15 cellular contexts compared by ENCODE assay signal in genomic region chr3:194840661-194841514, GRCh38.
DNase-seq lines count a peak whose midpoint lies in the region; ATAC-seq, FAIRE-seq and TF ChIP-seq lines count a peak whose summit lies in the region.
"Had no signal": no experiment of that assay in that cellular context is flagged by ENCODE, and none has a peak within 500 bp of the region (broad histone marks: within the 10 kb centered on the region; RNA-seq: fewer than 3 reads in every experiment).

No MANE protein-coding gene starts in this region.

- dilution Hi-C loops in IMR-90 (cut with HindIII; ENCODE audit: low sequenced_read_pairs, unreplicated experiment) = no loop called here

- H3K4me1 ChIP-seq in A549 (0 out of 3 replicates have a peak, but pooled peaks cover 4% of the 10 kb centered on the region), IMR-90 (ENCODE audit: control insufficient read depth, insufficient read depth, low read length) (no peaks in the 10 kb centered on the region), adipocyte (ENCODE audit: control insufficient read depth, insufficient read depth, low read length) (peaks cover 4% of the 10 kb centered on the region)

- 56% methylated on average over 21 of the region's 21 CpGs for WGBS in A549 (ENCODE audit: missing lambda C conversion rate)
- WGBS in IMR-90 (ENCODE audit: extremely low coverage in 2 of 2, insufficient read length in 1 of 2), 2 experiments = 67% methylated on average over 12 of the region's 21 CpGs; no CpG with 5 or more reads in 1 of the 2 experiments

- no peak overlapping the region; a peak in 1 of 6 replicates for H3K27ac ChIP-seq in A549
- H3K27ac ChIP-seq in IMR-90 (ENCODE audit: insufficient read depth, low read length) = no peak overlapping the region
- H3K27ac ChIP-seq: suprapubic skin, WERI-Rb-1 had no signal

- H3K27me3 Mint-ChIP-seq in activated CD8-positive, alpha-beta T cell treated with anti-CD3 and anti-CD28 coated beads, Interleukin-2, amount 10 ng/mL, durations not matched to agents 7 days and 5 days (ENCODE audit: low read depth) = peaks cover 2% of the 10 kb centered on the region
- H3K27me3 Mint-ChIP-seq: activated T-cell treated with anti-CD3 and anti-CD28 coated beads, Interleukin-2, amount 50 U/mL, for 24 hours; IgD-negative memory B cell had no signal

- H3K56ac ChIP-seq in IMR-90 (ENCODE audit: extremely low read depth, insufficient read depth, low read length) = no peak overlapping the region

- no peak overlapping the region for H2BK120ac ChIP-seq in IMR-90 (ENCODE audit: low read depth, low read length)

- TF ChIP-seq CTCF in A549 (IDR thresholded peaks at IDR 0.05) (no peak), IMR-90 (conservative IDR thresholded peaks at IDR 0.05; ENCODE audit: low read depth, low read length) (no peak)

- H3K14ac ChIP-seq in IMR-90 (replicated peaks; ENCODE audit: low read depth, low read length) = no peak overlapping the region

- in situ Hi-C loops in IMR-90 (cut with MboI; ENCODE audit: low sequenced_read_pairs) = no loop called here

- no peaks in the 10 kb centered on the region for H3K79me1 ChIP-seq in IMR-90 (ENCODE audit: low read depth in 1 of 2, low read length in 2 of 2)

- no peak overlapping the region for H3K23ac ChIP-seq in IMR-90 (ENCODE audit: low read depth, low read length)

- TF ChIP-seq POLR2A in A549 (IDR thresholded peaks at IDR 0.05; ENCODE audit: low read length) (no peak), IMR-90 (IDR thresholded peaks at IDR 0.05; ENCODE audit: low read depth, low read length) (no peak)

- H2BK5ac ChIP-seq in IMR-90 (ENCODE audit: low read depth, low read length, poor library complexity, severe bottlenecking) = no peak overlapping the region

- H3K4me2 ChIP-seq in A549 = peak overlapping the region; percentile 28; the same call in 1 of the 3 replicates
- H3K4me2 ChIP-seq in IMR-90 (ENCODE audit: low read depth, low read length) = no peak overlapping the region

- TF ChIP-seq EP300 in A549 (IDR thresholded peaks at IDR 0.05) = no peak

- H2AK5ac ChIP-seq in IMR-90 (ENCODE audit: low read depth, low read length) = no peak overlapping the region

- no peaks in the 10 kb centered on the region for H3K9me3 ChIP-seq in A549
- no peaks in the 10 kb centered on the region; the same call in 1 of the 2 replicates for H3K9me3 ChIP-seq in IMR-90 (ENCODE audit: control insufficient read depth, insufficient read depth, low read length)
- no peaks in the 10 kb centered on the region for H3K9me3 ChIP-seq in adipocyte (ENCODE audit: control insufficient read depth, low read length)
- H3K9me3 ChIP-seq: suprapubic skin had no signal

- no peak overlapping the region for H3K18ac ChIP-seq in IMR-90 (ENCODE audit: low read depth, low read length)

- no peaks in the 10 kb centered on the region for H3K36me3 Mint-ChIP-seq in activated CD8-positive, alpha-beta T cell treated with anti-CD3 and anti-CD28 coated beads, Interleukin-2, amount 10 ng/mL, durations not matched to agents 7 days and 5 days (ENCODE audit: low read depth)
- H3K36me3 Mint-ChIP-seq: brain, IgD-negative memory B cell had no signal

- H3K4me3 ChIP-seq in A549 = no peak overlapping the region
- H3K4me3 ChIP-seq in IMR-90 (ENCODE audit: insufficient read depth, low read depth, low read length) = no peak overlapping the region
- H3K4me3 ChIP-seq in adipocyte (ENCODE audit: low read length) = no peak overlapping the region
- H3K4me3 ChIP-seq: suprapubic skin had no signal

- CTCF ChIA-PET in A549 (lab: Yijun Ruan, JAX) (no interaction called here), IMR-90 (lab: Yijun Ruan, JAX) (interaction anchor here (0.9 kb wide), 1 partner anchor 9 kb away, joined by 3 read pairs; no protein-coding TSS in a partner anchor)
- CTCF ChIA-PET in activated CD8-positive, alpha-beta T cell treated with anti-CD3 and anti-CD28 coated beads, Interleukin-2, amount 10 ng/mL, durations not matched to agents 7 days and 5 days (lab: Charles Lee) = no interaction called here

- H4K8ac ChIP-seq in IMR-90 (ENCODE audit: low read depth in 2 of 2, low read length in 2 of 2) = no peak overlapping the region

- FAIRE-seq in A549 (lab: Jason Lieb, UNC) = no peak

- H3K4ac ChIP-seq in IMR-90 (ENCODE audit: low read depth, low read length) = no peak overlapping the region

- H3K4me1 Mint-ChIP-seq in activated CD8-positive, alpha-beta T cell treated with anti-CD3 and anti-CD28 coated beads, Interleukin-2, amount 10 ng/mL, durations not matched to agents 7 days and 5 days (ENCODE audit: low read depth) = no peaks in the 10 kb centered on the region
- H3K4me1 Mint-ChIP-seq: brain, IgD-negative memory B cell had no signal

- no peak overlapping the region for H4K91ac ChIP-seq in IMR-90 (ENCODE audit: insufficient read depth, low read depth, low read length)

- BruUV-seq in IMR-90 (replicated peaks; lab: Mats Ljungman, UMichigan) = no TSS peak

- H2AK9ac ChIP-seq in IMR-90 (replicated peaks; ENCODE audit: low read depth, low read length, poor library complexity) = no peak overlapping the region

- H3K36me3 ChIP-seq in IMR-90 (ENCODE audit: control insufficient read depth, insufficient read depth, low read length) (no peaks in the 10 kb centered on the region), adipocyte (ENCODE audit: control insufficient read depth, insufficient read depth, low read length, severe bottlenecking) (no peaks in the 10 kb centered on the region)
- H3K36me3 ChIP-seq: suprapubic skin, WERI-Rb-1 had no signal

- no peak overlapping the region for H2BK20ac ChIP-seq in IMR-90 (ENCODE audit: low read depth, low read length)

- H2BK15ac ChIP-seq in IMR-90 (ENCODE audit: low read depth, low read length) = no peak overlapping the region

- no peak overlapping the region for H3K9ac ChIP-seq in IMR-90 (ENCODE audit: low read depth, low read length)
- H3K9ac ChIP-seq in adipocyte (ENCODE audit: low read length) = no peak overlapping the region

- no peaks in the 10 kb centered on the region for H3K9me3 Mint-ChIP-seq in activated CD8-positive, alpha-beta T cell treated with anti-CD3 and anti-CD28 coated beads, Interleukin-2, amount 10 ng/mL, durations not matched to agents 7 days and 5 days (ENCODE audit: insufficient read depth)
- H3K9me3 Mint-ChIP-seq: activated T-cell treated with anti-CD3 and anti-CD28 coated beads, Interleukin-2, amount 50 U/mL, for 24 hours; IgD-negative memory B cell had no signal

- intact Hi-C loops in IMR-90 (cut with micrococcal nuclease) = no loop called here

- H3K27me3 ChIP-seq in IMR-90 (ENCODE audit: control insufficient read depth, insufficient read depth, low read length) (peaks cover 4% of the 10 kb centered on the region; the same call in 1 of the 2 replicates), adipocyte (replicated peaks; ENCODE audit: control insufficient read depth, insufficient read depth, low read length) (peaks cover 11% of the 10 kb centered on the region)
- H3K27me3 ChIP-seq: suprapubic skin had no signal

- no peak overlapping the region for H3K27ac Mint-ChIP-seq in activated CD8-positive, alpha-beta T cell treated with anti-CD3 and anti-CD28 coated beads, Interleukin-2, amount 10 ng/mL, durations not matched to agents 7 days and 5 days
- H3K27ac Mint-ChIP-seq: activated T-cell treated with anti-CD3 and anti-CD28 coated beads, Interleukin-2, amount 50 U/mL, for 24 hours; IgD-negative memory B cell had no signal

- H4K20me1 ChIP-seq in IMR-90 (ENCODE audit: insufficient read depth, low read length) = no peaks in the 10 kb centered on the region

- H3K9me1 ChIP-seq in IMR-90 (ENCODE audit: insufficient read depth, low read length) = no peaks in the 10 kb centered on the region

- DNase-seq in A549 (ENCODE audit: low read depth in 1 of 2, low spot score in 1 of 2) = peak; percentile 25 to 29
- peak; percentile 16 for DNase-seq in IMR-90
- peak; percentile 43 for DNase-seq in adipocyte (ENCODE audit: low read depth)
- peak; percentile 52 for DNase-seq in iPS-NIHi7 (ENCODE audit: extremely low spot score)
- no peak for DNase-seq in NCI-H1417 treated with DMSO at 0.1 percent for 48 hours (lab: John Stamatoyannopoulos, UW)
- DNase-seq in stimulated activated CD4-positive, alpha-beta T cell treated with anti-CD3 and anti-CD28 coated beads, Interleukin-1b, Interleukin-23, amount 100 ng/mL, for 48 hours = no peak
- no peak for DNase-seq in activated CD8-positive, alpha-beta T cell treated with anti-CD3 and anti-CD28 coated beads, Interleukin-2, amount 10 ng/mL, durations not matched to agents 7 days and 5 days
- DNase-seq in GM19240 (ENCODE audit: insufficient read length, low spot score) = no peak
- DNase-seq: activated T-cell treated with anti-CD3 and anti-CD28 coated beads, Interleukin-2, amount 50 U/mL, for 24 hours; GF-D8; NCI-H2081 treated with DMSO at 0.1 percent for 48 hours; WERI-Rb-1 had no signal

- no peak overlapping the region for H2AFZ ChIP-seq in IMR-90 (replicated peaks; ENCODE audit: low read length, poor library complexity)

- POLR2A ChIA-PET in A549 (lab: Yijun Ruan, JAX) = interaction anchor here (0.5 kb wide), 1 partner anchor 26 kb away, joined by 5 read pairs; no protein-coding TSS in a partner anchor
- POLR2A ChIA-PET in IMR-90 (lab: Charles Lee; ENCODE audit: unreplicated experiment) = no interaction called here
- POLR2A ChIA-PET in activated CD8-positive, alpha-beta T cell treated with anti-CD3 and anti-CD28 coated beads, Interleukin-2, amount 10 ng/mL, durations not matched to agents 7 days and 5 days (lab: Charles Lee) = no interaction called here

- no peak overlapping the region for H4K5ac ChIP-seq in IMR-90 (ENCODE audit: low read depth, low read length)

- no peak overlapping the region for H3K4me3 Mint-ChIP-seq in activated CD8-positive, alpha-beta T cell treated with anti-CD3 and anti-CD28 coated beads, Interleukin-2, amount 10 ng/mL, durations not matched to agents 7 days and 5 days
- H3K4me3 Mint-ChIP-seq: activated T-cell treated with anti-CD3 and anti-CD28 coated beads, Interleukin-2, amount 50 U/mL, for 24 hours; brain had no signal

- ATAC-seq in A549 = peak; percentile 62 to 77; a peak in 4 of 6 replicates
- no peak for ATAC-seq in IMR-90 (ENCODE audit: low read depth)
- no peak for ATAC-seq in activated CD8-positive, alpha-beta T cell treated with anti-CD3 and anti-CD28 coated beads, Interleukin-2, amount 10 ng/mL, durations not matched to agents 7 days and 5 days

- TF ChIP-seq RAD21 in A549 (conservative IDR thresholded peaks at IDR 0.05 in 1 of 2, IDR thresholded peaks at IDR 0.05 in 1 of 2) (no peak), IMR-90 (IDR thresholded peaks at IDR 0.05; ENCODE audit: low read length) (no peak)

TF ChIP-seq in IMR-90, 13 proteins besides CTCF, POLR2A, EP300 and RAD21 (continues in another document):
- no peak for TF ChIP-seq CHD1 (IDR thresholded peaks at IDR 0.05; ENCODE audit: low read depth, low read length)
- TF ChIP-seq CEBPB (IDR thresholded peaks at IDR 0.05; ENCODE audit: low read depth, low read length) = no peak
- TF ChIP-seq MAZ (IDR thresholded peaks at IDR 0.05; ENCODE audit: borderline replicate concordance, low read depth, low read length) = no peak
- no peak for TF ChIP-seq RFX5 (IDR thresholded peaks at IDR 0.05; ENCODE audit: low read depth, low read length)
- TF ChIP-seq FOS (IDR thresholded peaks at IDR 0.05; ENCODE audit: low read depth, low read length) = no peak
- TF ChIP-seq NFE2L2 (IDR thresholded peaks at IDR 0.05; ENCODE audit: low read depth, low read length) = no peak

Comparison
In these comparisons a context has a peak if more than half of its experiments do, and no peak if none do; other contexts are left out.
1. ATAC-seq: peak in A549 (2 of 2); none in IMR-90 (single experiment) and activated CD8-positive, alpha-beta T cell treated with anti-CD3 and anti-CD28 coated beads, Interleukin-2, amount 10 ng/mL, durations not matched to agents 7 days and 5 days (single experiment).
2. DNase-seq: peak in A549 (2 of 2), IMR-90 (single experiment), adipocyte (single experiment) and iPS-NIHi7 (single experiment); none in NCI-H1417 treated with DMSO at 0.1 percent for 48 hours (single experiment), stimulated activated CD4-positive, alpha-beta T cell treated with anti-CD3 and anti-CD28 coated beads, Interleukin-1b, Interleukin-23, amount 100 ng/mL, for 48 hours (single experiment), activated CD8-positive, alpha-beta T cell treated with anti-CD3 and anti-CD28 coated beads, Interleukin-2, amount 10 ng/mL, durations not matched to agents 7 days and 5 days (single experiment) and GM19240 (single experiment).